Comparison of ENCODE assay signal across 22 cellular contexts in genomic region chr3:23576379-23576959, GRCh38.
DNase-seq lines count a peak whose midpoint lies in the region; ATAC-seq and FAIRE-seq lines count a peak whose summit lies in the region.
"Had no signal": no experiment of that assay in that cellular context is flagged by ENCODE, and none has a peak within 500 bp of the region (broad histone marks: within the 10 kb centered on the region; RNA-seq: fewer than 3 reads in every experiment).

No MANE protein-coding gene starts in this region.

- H3K4me1 ChIP-seq in small intestine (ENCODE audit: control insufficient read depth in 2 of 2, insufficient read depth in 1 of 2, low read depth in 1 of 2, low read length in 1 of 2), result no peaks in the 10 kb centered on the region
- H3K4me1 ChIP-seq: BLaER1 treated with 17β-estradiol and CSF1 and Interleukin-3, amounts not matched to agents 10 nM and 100 nM; testis had no signal

- 10 to 46% (median 19%) methylated on average over 2 of the region's 2 CpGs for WGBS in small intestine, 3 donors

- no peak overlapping the region for H3K27ac ChIP-seq in small intestine (ENCODE audit: low read depth in 1 of 2, low read length in 1 of 2)
- H3K27ac ChIP-seq: BLaER1 treated with 17β-estradiol and CSF1 and Interleukin-3, amounts not matched to agents 10 nM and 100 nM; SJSA1; testis had no signal

- H3K9me3 ChIP-seq in small intestine (ENCODE audit: control insufficient read depth, low read depth), result no peaks in the 10 kb centered on the region
- H3K9me3 ChIP-seq: SJSA1, testis had no signal

- H3K27ac Mint-ChIP-seq in immature natural killer cell, result no peak overlapping the region
- H3K27ac Mint-ChIP-seq: activated CD8-positive, alpha-beta T cell treated with anti-CD3 and anti-CD28 coated beads for 36 hours; activated naive CD4-positive, alpha-beta T cell treated with anti-CD3 and anti-CD28 coated beads, Interleukin-2, amount 50 U/mL, for 72 hours; nephron progenitor cell; stimulated activated effector memory CD8-positive, alpha-beta T cell treated with anti-CD3 and anti-CD28 coated beads, Interleukin-12 subunit alpha, Interleukin-12 subunit beta, amount 100 ng/mL, for 72 hours; WTC11 had no signal

- H3K27me3 ChIP-seq in small intestine (ENCODE audit: control insufficient read depth in 2 of 2, insufficient read depth in 2 of 2, low read length in 2 of 2), result no peaks in the 10 kb centered on the region
- H3K27me3 ChIP-seq: BLaER1 treated with 17β-estradiol and CSF1 and Interleukin-3, amounts not matched to agents 10 nM and 100 nM; SJSA1; testis had no signal

- FAIRE-seq in small intestine (lab: Jason Lieb, UNC), result no peak
- FAIRE-seq: colon, endometrium, GM12892 had no signal

- ATAC-seq in left ventricle myocardium superior, result no peak
- ATAC-seq: activated CD8-positive, alpha-beta T cell treated with anti-CD3 and anti-CD28 coated beads for 36 hours; activated naive CD4-positive, alpha-beta T cell treated with anti-CD3 and anti-CD28 coated beads, Interleukin-2, amount 50 U/mL, for 72 hours; stimulated activated effector memory CD8-positive, alpha-beta T cell treated with anti-CD3 and anti-CD28 coated beads, Interleukin-12 subunit alpha, Interleukin-12 subunit beta, amount 100 ng/mL, for 72 hours; WTC11 had no signal

- intact Hi-C loops in left ventricle myocardium superior (cut with micrococcal nuclease), result no loop called here

- H3K4me3 Mint-ChIP-seq in immature natural killer cell, result no peak overlapping the region
- H3K4me3 Mint-ChIP-seq: activated CD8-positive, alpha-beta T cell treated with anti-CD3 and anti-CD28 coated beads for 36 hours; nephron progenitor cell; stimulated activated effector memory CD8-positive, alpha-beta T cell treated with anti-CD3 and anti-CD28 coated beads, Interleukin-12 subunit alpha, Interleukin-12 subunit beta, amount 100 ng/mL, for 72 hours; WTC11 had no signal

- no peak overlapping the region for H3K4me3 ChIP-seq in small intestine (ENCODE audit: low read depth in 1 of 2, low read length in 2 of 2)
- H3K4me3 ChIP-seq: BLaER1 treated with 17β-estradiol and CSF1 and Interleukin-3, amounts not matched to agents 10 nM and 100 nM; SJSA1; testis had no signal

- no peaks in the 10 kb centered on the region for H3K4me1 Mint-ChIP-seq in immature natural killer cell
- H3K4me1 Mint-ChIP-seq: stimulated activated effector memory CD8-positive, alpha-beta T cell treated with anti-CD3 and anti-CD28 coated beads, Interleukin-12 subunit alpha, Interleukin-12 subunit beta, amount 100 ng/mL, for 72 hours had no signal

- DNase-seq in NCI-H2196 (lab: John Stamatoyannopoulos, UW; ENCODE audit: unreplicated experiment) (peak; percentile 5), NCI-H2196 treated with DMSO at 0.1 percent for 48 hours (lab: John Stamatoyannopoulos, UW; ENCODE audit: unreplicated experiment) (no peak), NCI-H345 (lab: John Stamatoyannopoulos, UW) (peak; percentile 75), astrocyte of the hippocampus (ENCODE audit: low read depth, low spot score) (peak; percentile 14), small intestine (peak; percentile 3), hypothalamus (lab: John Stamatoyannopoulos, UW) (no peak), immature natural killer cell (no peak), left ventricle myocardium superior (no peak)
- DNase-seq: activated CD8-positive, alpha-beta T cell treated with anti-CD3 and anti-CD28 coated beads for 36 hours; activated T-cell treated with anti-CD3 and anti-CD28 coated beads, Interleukin-2, amount 50 U/mL, for 48 hours; kidney glomerular epithelial cell; NCI-H187; nephron progenitor cell; testis had no signal

- no peaks in the 10 kb centered on the region for H3K36me3 ChIP-seq in small intestine (ENCODE audit: control insufficient read depth in 2 of 2, insufficient read depth in 2 of 2, low read length in 2 of 2)
- H3K36me3 ChIP-seq: SJSA1 had no signal

- peaks cover 0 to 7% (median 6%) of the 10 kb centered on the region in 3 donors for H3K27me3 Mint-ChIP-seq in immature natural killer cell (ENCODE audit: low read depth in 3 of 3)
- H3K27me3 Mint-ChIP-seq: activated CD8-positive, alpha-beta T cell treated with anti-CD3 and anti-CD28 coated beads for 36 hours had no signal

- H3K36me3 Mint-ChIP-seq in immature natural killer cell, result no peaks in the 10 kb centered on the region
- H3K36me3 Mint-ChIP-seq: stimulated activated effector memory CD8-positive, alpha-beta T cell treated with anti-CD3 and anti-CD28 coated beads, Interleukin-12 subunit alpha, Interleukin-12 subunit beta, amount 100 ng/mL, for 72 hours; WTC11 had no signal

- peaks cover 0 to 5% (median 0%) of the 10 kb centered on the region in 6 donors for H3K9me3 Mint-ChIP-seq in immature natural killer cell
- H3K9me3 Mint-ChIP-seq: activated CD8-positive, alpha-beta T cell treated with anti-CD3 and anti-CD28 coated beads for 36 hours; stimulated activated effector memory CD8-positive, alpha-beta T cell treated with anti-CD3 and anti-CD28 coated beads, Interleukin-12 subunit alpha, Interleukin-12 subunit beta, amount 100 ng/mL, for 72 hours had no signal

Comparison
In these comparisons a context has a peak if more than half of its experiments do, and no peak if none do; other contexts are left out.
1. DNase-seq: peak in NCI-H2196 (single experiment), NCI-H345 (single experiment), astrocyte of the hippocampus (single experiment) and small intestine (single experiment); none in NCI-H2196 treated with DMSO at 0.1 percent for 48 hours (single experiment), hypothalamus (0 of 51), immature natural killer cell (0 of 3) and left ventricle myocardium superior (single experiment).